8 cellular contexts compared by ENCODE assay signal in the genomic region with DNA sequence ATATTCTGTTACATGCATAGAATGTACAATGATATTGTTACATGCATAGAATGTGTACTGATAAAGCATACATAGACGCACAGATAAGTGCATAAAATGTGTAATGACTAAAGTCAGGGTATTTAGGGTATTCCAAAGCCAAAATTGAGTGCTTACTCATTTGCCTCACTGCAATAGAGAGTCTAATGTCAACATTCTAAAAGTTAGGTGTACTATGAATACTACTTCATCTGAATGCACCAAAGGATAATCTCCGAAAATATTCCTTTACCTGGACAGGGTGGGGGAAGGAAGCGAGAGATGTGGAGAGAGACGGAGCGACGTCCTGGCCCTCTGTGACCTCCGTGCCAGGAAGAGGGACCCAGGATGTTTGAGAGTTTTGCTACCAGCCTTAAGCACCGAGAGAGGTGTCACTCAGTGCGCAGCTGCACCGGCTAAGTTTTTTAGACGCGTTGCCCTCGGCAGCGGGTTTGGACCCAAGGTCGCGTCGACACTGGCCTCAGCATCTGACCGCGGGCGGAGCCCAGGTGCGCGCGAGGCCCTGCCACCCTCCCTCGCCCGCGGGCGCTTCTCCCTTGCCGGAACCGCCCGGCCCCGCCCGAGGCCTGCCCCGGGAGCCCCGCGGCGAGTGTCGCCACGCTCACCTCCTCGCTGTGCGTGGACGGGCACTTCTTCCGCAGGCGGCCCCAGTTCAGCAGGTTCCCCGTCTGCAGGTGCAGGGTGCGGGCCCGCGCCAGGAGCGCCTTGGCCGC. TPM values are rescaled to one million over a fixed set of nuclear protein-coding genes. Genes with fewer than 3 reads are reported as not detected.
A peak's percentile ranks its signal among the peaks of the same experiment; 100 is the strongest.
DNase-seq lines count a peak whose midpoint lies in the region; ATAC-seq and TF ChIP-seq lines count a peak whose summit lies in the region.

No MANE protein-coding gene starts in this region.

- peaks cover 4 to 49% of the 10 kb centered on the region in 2 donors for H3K4me1 ChIP-seq in left lung

- intact Hi-C loops in left lung (cut with DNase I) = no loop called here

- peak; percentile 44 for ATAC-seq in GM21367 (IDR thresholded peaks at IDR 0.05; ENCODE audit: unreplicated experiment)
- peak; percentile 60 for ATAC-seq in left lung

- peaks cover 0 to 4% of the 10 kb centered on the region in 2 donors for H3K9me3 ChIP-seq in left lung

- H3K4me3 ChIP-seq in HL-60 (replicated peaks; ENCODE audit: insufficient read depth, low read length) (peak overlapping the region; percentile 77), cardiac fibroblast (replicated peaks in 1 of 2; ENCODE audit: low read depth in 2 of 2, low read length in 2 of 2) (peak overlapping the region; percentile 70 to 75), left lung (peak overlapping the region; percentile 69 to 87)

- DNase-seq in DMS53 (lab: John Stamatoyannopoulos, UW) (peak; percentile 85), HL-60 (ENCODE audit: low read depth in 1 of 2, low spot score in 1 of 2) (peak in 1 of 2 experiments; percentile 36), UCSD-AML1 (lab: John Stamatoyannopoulos, UW; ENCODE audit: unreplicated experiment) (peak; percentile 47), cardiac fibroblast (ENCODE audit: low read depth in 2 of 2) (peak; percentile 7 to 18), left lung (peak; percentile 58 to 94), hippocampal formation (lab: John Stamatoyannopoulos, UW) (no peak)
- peak; percentile 53 for DNase-seq in stimulated activated CD4-positive, alpha-beta T cell treated with anti-CD3 and anti-CD28 coated beads, Interleukin-4, amount 100 ng/mL, for 24 hours

- H3K27ac ChIP-seq in HL-60 (replicated peaks) (0 out of 2 replicates have a peak overlapping the region, but pooled peaks have one; percentile 18), left lung (peak overlapping the region; percentile 82 to 94)

- H3K36me3 ChIP-seq in left lung = no peaks in the 10 kb centered on the region

- H3K27me3 ChIP-seq in HL-60 (ENCODE audit: insufficient read depth, poor library complexity, severe bottlenecking) (no peaks in the 10 kb centered on the region), left lung (no peaks in the 10 kb centered on the region)

- no peak for TF ChIP-seq CTCF in HL-60 (IDR thresholded peaks at IDR 0.05; ENCODE audit: insufficient read depth, low read length)
- TF ChIP-seq CTCF in cardiac fibroblast (IDR thresholded peaks at IDR 0.05; ENCODE audit: low read depth, low read length) = no peak
- TF ChIP-seq CTCF in left lung (IDR thresholded peaks at IDR 0.05) = no peak

RNA-seq across cellular contexts. Expression of gene GCLM, which starts 0.7 kb away (rescaled TPM):
- total RNA-seq in left lung = 10 to 100 TPM; 21.8 to 35.0 TPM

RNA-seq across cellular contexts. Expression of gene DNTTIP2, which starts 29.6 kb away (rescaled TPM):
- 10 to 100 TPM; 35.0 to 45.3 TPM for total RNA-seq in left lung

Comparison
In these comparisons a context has a peak if more than half of its experiments do, and no peak if none do; other contexts are left out.
1. DNase-seq: peak in DMS53 (single experiment), UCSD-AML1 (single experiment), cardiac fibroblast (2 of 2), left lung (2 of 2) and stimulated activated CD4-positive, alpha-beta T cell treated with anti-CD3 and anti-CD28 coated beads, Interleukin-4, amount 100 ng/mL, for 24 hours (single experiment); none in hippocampal formation (0 of 2).
2. Peak in every context shown above with its lines, with median percentiles within 50 percentile points of each other: H3K4me3 ChIP-seq.